Comparison of ENCODE assay signal across 33 cellular contexts in genomic region chr5:104375345-104375744, GRCh38.
"Had no signal": no experiment of that assay in that cellular context is flagged by ENCODE, and none has a peak within 500 bp of the region (broad histone marks: within the 10 kb centered on the region; RNA-seq: fewer than 3 reads in every experiment).

No MANE protein-coding gene starts in this region.

- H3K27me3 Mint-ChIP-seq: activated CD4-positive, alpha-beta memory T cell treated with anti-CD3 and anti-CD28 coated beads, Interleukin-2, amount 10 ng/mL, durations not matched to agents 7 days and 5 days; activated CD4-positive, alpha-beta T cell treated with anti-CD3 and anti-CD28 coated beads, Interleukin-2, amount 10 ng/mL, durations not matched to agents 7 days and 5 days; activated naive CD8-positive, alpha-beta T cell; activated T-cell treated with anti-CD3 and anti-CD28 coated beads, Interleukin-2, amount 50 U/mL, for 24 hours; activated T-helper 17 cell treated with anti-CD3 and anti-CD28 coated beads, Interleukin-2, amount 50 U/mL, for 72 hours; central memory CD8-positive, alpha-beta T cell; dendritic cell treated with granulocyte-macrophage colony-stimulating factor and Interleukin-4, amounts not matched to agents 40 ng/mL and 50 ng/mL, for 4 days; effector memory CD8-positive, alpha-beta T cell had no signal

- H3K9me3 ChIP-seq: esophagus squamous epithelium, gastroesophageal sphincter had no signal

- H3K27ac ChIP-seq: brain microvascular endothelial cell, coronary artery, dorsolateral prefrontal cortex, epithelial cell of prostate, esophagus squamous epithelium, gastroesophageal sphincter, VCaP had no signal

- FAIRE-seq: astrocyte, bronchial epithelial cell, endothelial cell of umbilical vein had no signal

- H3K4me3 ChIP-seq: coronary artery, dorsolateral prefrontal cortex, esophagus squamous epithelium, gastroesophageal sphincter had no signal

- H3K36me3 ChIP-seq: brain microvascular endothelial cell, esophagus squamous epithelium, gastroesophageal sphincter had no signal

- H3K36me3 Mint-ChIP-seq: activated naive CD8-positive, alpha-beta T cell; WTC11 had no signal

- H3K9me3 Mint-ChIP-seq: activated CD4-positive, alpha-beta T cell treated with anti-CD3 and anti-CD28 coated beads, Interleukin-2, amount 10 ng/mL, durations not matched to agents 7 days and 5 days had no signal

- H3K4me3 Mint-ChIP-seq: activated CD4-positive, alpha-beta memory T cell treated with anti-CD3 and anti-CD28 coated beads, Interleukin-2, amount 10 ng/mL, durations not matched to agents 7 days and 5 days; activated CD4-positive, alpha-beta T cell treated with anti-CD3 and anti-CD28 coated beads, Interleukin-2, amount 10 ng/mL, durations not matched to agents 7 days and 5 days; activated naive CD8-positive, alpha-beta T cell; activated T-cell treated with anti-CD3 and anti-CD28 coated beads, Interleukin-2, amount 50 U/mL, for 24 hours; activated T-helper 17 cell treated with anti-CD3 and anti-CD28 coated beads, Interleukin-2, amount 50 U/mL, for 72 hours; central memory CD8-positive, alpha-beta T cell; dendritic cell treated with granulocyte-macrophage colony-stimulating factor and Interleukin-4, amounts not matched to agents 40 ng/mL and 50 ng/mL, for 4 days; effector memory CD8-positive, alpha-beta T cell; WTC11 had no signal

- H3K27ac Mint-ChIP-seq: activated CD4-positive, alpha-beta memory T cell treated with anti-CD3 and anti-CD28 coated beads, Interleukin-2, amount 10 ng/mL, durations not matched to agents 7 days and 5 days; activated CD4-positive, alpha-beta T cell treated with anti-CD3 and anti-CD28 coated beads, Interleukin-2, amount 10 ng/mL, durations not matched to agents 7 days and 5 days; activated naive CD8-positive, alpha-beta T cell; activated T-cell treated with anti-CD3 and anti-CD28 coated beads, Interleukin-2, amount 50 U/mL, for 24 hours; activated T-helper 17 cell treated with anti-CD3 and anti-CD28 coated beads, Interleukin-2, amount 50 U/mL, for 72 hours; dendritic cell treated with granulocyte-macrophage colony-stimulating factor and Interleukin-4, amounts not matched to agents 40 ng/mL and 50 ng/mL, for 4 days; effector memory CD8-positive, alpha-beta T cell; WTC11 had no signal

- H3K27me3 ChIP-seq: brain microvascular endothelial cell, dorsolateral prefrontal cortex, esophagus squamous epithelium, gastroesophageal sphincter had no signal

- ATAC-seq: activated T-helper 17 cell treated with anti-CD3 and anti-CD28 coated beads, Interleukin-2, amount 50 U/mL, for 72 hours; effector memory CD8-positive, alpha-beta T cell; gastroesophageal sphincter; WTC11 had no signal

- H3K4me1 ChIP-seq: esophagus squamous epithelium, gastroesophageal sphincter had no signal

- H3K4me1 Mint-ChIP-seq: activated CD4-positive, alpha-beta memory T cell treated with anti-CD3 and anti-CD28 coated beads, Interleukin-2, amount 10 ng/mL, durations not matched to agents 7 days and 5 days; activated CD4-positive, alpha-beta T cell treated with anti-CD3 and anti-CD28 coated beads, Interleukin-2, amount 10 ng/mL, durations not matched to agents 7 days and 5 days; activated T-helper 17 cell treated with anti-CD3 and anti-CD28 coated beads, Interleukin-2, amount 50 U/mL, for 72 hours; central memory CD8-positive, alpha-beta T cell; WTC11 had no signal

- DNase-seq: activated CD4-positive, alpha-beta memory T cell treated with anti-CD3 and anti-CD28 coated beads, Interleukin-2, amount 10 ng/mL, durations not matched to agents 7 days and 5 days; activated CD4-positive, alpha-beta T cell treated with anti-CD3 and anti-CD28 coated beads for 1 hour; activated CD4-positive, alpha-beta T cell treated with anti-CD3 and anti-CD28 coated beads for 4 hours; activated CD4-positive, alpha-beta T cell treated with anti-CD3 and anti-CD28 coated beads, Interleukin-2, amount 10 ng/mL, durations not matched to agents 7 days and 5 days; activated CD4-positive, alpha-beta T cell treated with anti-CD3 and anti-CD28 coated beads, Interleukin-2, amount 50 U/mL, for 4 hours; activated CD8-positive, alpha-beta memory T cell treated with anti-CD3 and anti-CD28 coated beads, Interleukin-2, amount 50 U/mL, for 48 hours; activated effector memory CD4-positive, alpha-beta T cell treated with Interleukin-2 at 50 U/mL for 16 hours; activated gamma-delta T cell treated with Interleukin-2 at 50 U/mL for 16 hours; activated naive CD4-positive, alpha-beta T cell treated with anti-CD3 and anti-CD28 coated beads, Interleukin-2, amount 50 U/mL, for 16 hours; activated naive CD4-positive, alpha-beta T cell treated with Interleukin-2 at 50 U/mL for 16 hours; activated T-cell treated with anti-CD3 and anti-CD28 coated beads for 4 hours; activated T-cell treated with anti-CD3 and anti-CD28 coated beads, Interleukin-2, amount 50 U/mL, for 24 hours; amniotic stem cell; anterior cingulate cortex; brain microvascular endothelial cell; dorsolateral prefrontal cortex; effector memory CD8-positive, alpha-beta T cell; esophagus squamous epithelium; foreskin melanocyte; head of caudate nucleus; T-helper 2 cell had no signal
